In the genomic region with DNA sequence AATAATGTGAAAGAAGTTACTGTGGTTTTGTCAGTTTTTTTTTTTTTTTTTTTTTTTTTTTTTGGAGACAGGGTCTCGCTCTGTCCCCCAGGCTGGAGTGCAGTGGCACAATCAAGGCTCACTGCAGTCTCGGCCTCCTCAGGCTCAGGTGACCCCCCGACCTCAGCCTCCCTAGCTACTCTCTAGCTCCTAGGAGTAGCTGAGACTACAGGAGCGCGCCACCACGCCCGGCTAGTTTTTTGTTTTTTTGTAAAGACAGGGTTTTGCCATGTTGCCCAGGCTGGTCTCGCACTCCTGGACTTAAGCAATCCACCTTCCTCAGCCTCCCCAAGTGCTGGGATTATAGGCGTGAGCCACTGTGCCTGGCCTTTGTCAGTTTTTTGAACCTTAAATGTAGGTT, we compare ENCODE assay signal across 7 cellular contexts. TPM values are rescaled to one million over a fixed set of nuclear protein-coding genes. Genes with fewer than 3 reads are reported as not detected.
DNase-seq lines count a peak whose midpoint lies in the region; ATAC-seq and TF ChIP-seq lines count a peak whose summit lies in the region.
"Not testable (repeated sequence)": the region's sequence is repeated elsewhere in the genome, so short reads cannot be mapped to it uniquely, and the experiment has no call there.

No MANE protein-coding gene starts in this region.

- 83 to 90% (median 87%) methylated on average over 9 of the region's 9 CpGs for WGBS in heart left ventricle, 4 donors
- 97% methylated on average over 5 of the region's 9 CpGs for WGBS in mesenchymal stem cell

- not testable (repeated sequence) for H3K9me3 ChIP-seq in HUES6 (ENCODE audit: control insufficient read depth, insufficient read depth, low read depth, low read length); Panc1 (ENCODE audit: control insufficient read depth, insufficient read depth, low read depth, low read length); heart left ventricle; mesenchymal stem cell (ENCODE audit: control insufficient read depth, low read length); skeletal muscle tissue (ENCODE audit: control insufficient read depth in 3 of 3, low read length in 3 of 3)

- not testable (repeated sequence) for BruUV-seq in Calu3 (replicated peaks; lab: Mats Ljungman, UMichigan); Panc1 (replicated peaks; lab: Mats Ljungman, UMichigan)

- H3K18ac ChIP-seq in mesenchymal stem cell (ENCODE audit: low read depth in 1 of 2, low read length in 2 of 2): not testable (repeated sequence)

- not testable (repeated sequence) for H2AK5ac ChIP-seq in mesenchymal stem cell (ENCODE audit: low read length, severe bottlenecking)

- H3K36me3 Mint-ChIP-seq in Calu3 (ENCODE audit: insufficient read depth, unreplicated experiment): peaks cover 60% of the 10 kb centered on the region
- H3K36me3 Mint-ChIP-seq in brain: peaks cover 17% of the 10 kb centered on the region

- not testable (repeated sequence) for H3K27me3 ChIP-seq in HUES6 (ENCODE audit: control insufficient read depth, insufficient read depth, low read length); Panc1 (ENCODE audit: control insufficient read depth, insufficient read depth, low read length); heart left ventricle; mesenchymal stem cell (ENCODE audit: control insufficient read depth in 1 of 2, insufficient read depth in 1 of 2, low read length in 2 of 2); skeletal muscle tissue (ENCODE audit: control insufficient read depth in 3 of 3, insufficient read depth in 3 of 3, low read length in 3 of 3)

- not testable (repeated sequence) for H2BK15ac ChIP-seq in mesenchymal stem cell (ENCODE audit: low read depth, poor library complexity, severe bottlenecking)

- H3K9me3 Mint-ChIP-seq in Calu3 (ENCODE audit: low read depth, unreplicated experiment); brain: not testable (repeated sequence)

- H3K4ac ChIP-seq in mesenchymal stem cell (ENCODE audit: low read depth in 1 of 2, low read length in 2 of 2): not testable (repeated sequence)

- H4K8ac ChIP-seq in mesenchymal stem cell (ENCODE audit: low read length): not testable (repeated sequence)

- H3K4me3 Mint-ChIP-seq in Calu3 (ENCODE audit: low read depth, unreplicated experiment) (peak overlapping the region; percentile 96), brain (peak overlapping the region in 3 of 5 experiments; percentile 9 to 100 (median 64))

- intact Hi-C loops in Calu3 (cut with micrococcal nuclease; ENCODE audit: unreplicated experiment); Panc1 (cut with micrococcal nuclease; ENCODE audit: unreplicated experiment); heart left ventricle (cut with DNase I): not testable (repeated sequence)

- not testable (repeated sequence) for TF ChIP-seq CTCF in Calu3 (IDR thresholded peaks at IDR 0.05; ENCODE audit: unreplicated experiment); Panc1 (IDR thresholded peaks at IDR 0.05); brain (conservative IDR thresholded peaks at IDR 0.05); heart left ventricle (IDR thresholded peaks at IDR 0.05)

- H4K91ac ChIP-seq in mesenchymal stem cell (ENCODE audit: low read length): not testable (repeated sequence)

- not testable (repeated sequence) for H2BK5ac ChIP-seq in mesenchymal stem cell (ENCODE audit: low read depth, low read length, poor library complexity, severe bottlenecking)

- TF ChIP-seq POLR2A in heart left ventricle (IDR thresholded peaks at IDR 0.05): not testable (repeated sequence)

- H3K4me1 ChIP-seq in HUES6 (ENCODE audit: control insufficient read depth, insufficient read depth, low read length) (peaks cover 12% of the 10 kb centered on the region), heart left ventricle (peaks cover 0 to 53% (median 32%) of the 10 kb centered on the region in 12 donors), skeletal muscle tissue (ENCODE audit: control insufficient read depth in 3 of 3, insufficient read depth in 3 of 3, low read length in 3 of 3) (peaks cover 10 to 14% (median 10%) of the 10 kb centered on the region in 3 donors)
- not testable (repeated sequence) for H3K4me1 ChIP-seq in Panc1 (ENCODE audit: control insufficient read depth, insufficient read depth, low read length); mesenchymal stem cell (ENCODE audit: control insufficient read depth, insufficient read depth, low read depth, low read length)

- in situ Hi-C loops in Panc1 (cut with HindIII; ENCODE audit: low pct_unique_long_range_greater_than_20kb, low sequenced_read_pairs): not testable (repeated sequence)

- CTCF ChIA-PET in Calu3 (lab: Charles Lee): interaction anchor here (0.7 to 0.8 kb wide), 2 partner anchors 10 to 80 kb away, joined by 5 to 6 read pairs; a partner anchor contains a TSS
- CTCF ChIA-PET in Panc1 (lab: Charles Lee): interaction anchor here (0.7 kb wide), 1 partner anchor 233 kb away, joined by 3 read pairs; no protein-coding TSS in a partner anchor

- H2BK12ac ChIP-seq in mesenchymal stem cell (ENCODE audit: low read length in 2 of 2): not testable (repeated sequence)

- H3K14ac ChIP-seq in mesenchymal stem cell (ENCODE audit: low read length in 2 of 2): not testable (repeated sequence)

- H3K4me2 ChIP-seq in mesenchymal stem cell (ENCODE audit: low read length, poor library complexity, severe bottlenecking): not testable (repeated sequence)

- not testable (repeated sequence) for H3K79me1 ChIP-seq in mesenchymal stem cell (replicated peaks; ENCODE audit: low read length, poor library complexity, severe bottlenecking)

- H3K4me1 Mint-ChIP-seq in Calu3 (ENCODE audit: low read depth, unreplicated experiment): not testable (repeated sequence)
- H3K4me1 Mint-ChIP-seq in brain: peaks cover 43% of the 10 kb centered on the region

- POLR2A ChIA-PET in Panc1 (lab: Charles Lee): interaction anchor here (0.7 kb wide), 1 partner anchor 40 kb away, joined by 6 read pairs; no protein-coding TSS in a partner anchor

- not testable (repeated sequence) for H3K9ac ChIP-seq in HUES6 (ENCODE audit: low read length)
- H3K9ac ChIP-seq in mesenchymal stem cell (ENCODE audit: low read length) (peak overlapping the region; percentile 99), skeletal muscle tissue (ENCODE audit: low read depth in 1 of 3, low read length in 3 of 3) (peak overlapping the region in 2 of 3 donors; percentile 16 to 20)

- H2AFZ ChIP-seq in mesenchymal stem cell (ENCODE audit: low read depth, low read length): not testable (repeated sequence)

- not testable (repeated sequence) for H3K27ac ChIP-seq in HUES6 (ENCODE audit: low read depth, low read length); mesenchymal stem cell (ENCODE audit: low read length, poor library complexity, severe bottlenecking); skeletal muscle tissue (ENCODE audit: low read depth, low read length)
- peak overlapping the region; percentile 91 for H3K27ac ChIP-seq in Panc1 (ENCODE audit: low read length)
- peak overlapping the region in 9 of 12 donors; percentile 4 to 97 (median 88) for H3K27ac ChIP-seq in heart left ventricle

- H3K36me3 ChIP-seq in HUES6 (ENCODE audit: control insufficient read depth, insufficient read depth, low read length) (peaks cover 15% of the 10 kb centered on the region), heart left ventricle (peaks cover 0 to 27% (median 8%) of the 10 kb centered on the region in 9 donors), mesenchymal stem cell (ENCODE audit: control insufficient read depth in 1 of 2, insufficient read depth in 2 of 2, low read depth in 1 of 2, low read length in 2 of 2) (peaks cover 10 to 27% of the 10 kb centered on the region in 2 experiments)
- H3K36me3 ChIP-seq in Panc1 (ENCODE audit: control insufficient read depth, insufficient read depth, low read length); skeletal muscle tissue (ENCODE audit: control insufficient read depth in 3 of 3, insufficient read depth in 3 of 3, low read length in 3 of 3): not testable (repeated sequence)

- not testable (repeated sequence) for ATAC-seq in Panc1, heart left ventricle

- not testable (repeated sequence) for H3K23ac ChIP-seq in mesenchymal stem cell (ENCODE audit: low read length in 2 of 2)

- H3K27me3 Mint-ChIP-seq in Calu3 (ENCODE audit: unreplicated experiment): not testable (repeated sequence)
- peaks cover 14% of the 10 kb centered on the region for H3K27me3 Mint-ChIP-seq in brain

- peak overlapping the region; percentile 92; the same call in 1 of the 2 replicates for H3K4me3 ChIP-seq in HUES6 (ENCODE audit: low read depth, low read length)
- H3K4me3 ChIP-seq in Panc1 (ENCODE audit: low read depth in 2 of 2, low read length in 2 of 2): peak overlapping the region; percentile 76 to 98
- H3K4me3 ChIP-seq in heart left ventricle: peak overlapping the region in 6 of 12 donors; percentile 6 to 98 (median 82)
- peak overlapping the region in 1 of 2 experiments; percentile 99 for H3K4me3 ChIP-seq in mesenchymal stem cell (ENCODE audit: insufficient read depth in 1 of 2, low read depth in 1 of 2, low read length in 2 of 2)
- not testable (repeated sequence) for H3K4me3 ChIP-seq in skeletal muscle tissue (ENCODE audit: low read length in 3 of 3)

- H3K27ac Mint-ChIP-seq in Calu3 (ENCODE audit: unreplicated experiment): peak overlapping the region; percentile 92
- H3K27ac Mint-ChIP-seq in brain: not testable (repeated sequence)

- not testable (repeated sequence) for DNase-seq in Calu3; Panc1 (ENCODE audit: low read depth, low spot score); heart left ventricle; mesenchymal stem cell

- H2BK120ac ChIP-seq in mesenchymal stem cell (ENCODE audit: low read depth, low read length): not testable (repeated sequence)

RNA-seq across cellular contexts. Expression of a gene that starts 2.6 kb away (rescaled TPM):
- total RNA-seq in Calu3 (2022) (404 and 407 TPM in 2 replicates), Panc1 (2021; ENCODE audit: unreplicated experiment) (263 TPM), heart left ventricle (100 to 1,000 TPM; 149 to 212 (median 162) TPM), skeletal muscle tissue (50.1 TPM)
- polyA plus RNA-seq in Panc1 (2012; ENCODE audit: insufficient read length): 211 TPM
- polyA plus RNA-seq in brain (ENCODE audit: insufficient read depth, low read depth, low replicate concordance) (329 TPM), heart left ventricle (100 to 1,000 TPM in 1 of 2 donors, 10 to 100 TPM in 1; 50.3 to 307 TPM)
- 289 TPM for polyA plus RNA-seq in mesenchymal stem cell (2013, experiment 1 of 2)
- 300 TPM for polyA plus RNA-seq in mesenchymal stem cell (2013, experiment 2 of 2)
